Comparison of ENCODE assay signal across 23 cellular contexts in genomic region chr7:141275350-141275749, GRCh38.
"Had no signal": no experiment of that assay in that cellular context is flagged by ENCODE, and none has a peak within 500 bp of the region (broad histone marks: within the 10 kb centered on the region; RNA-seq: fewer than 3 reads in every experiment).

No MANE protein-coding gene starts in this region.

- H3K4me1 ChIP-seq: right lobe of liver, uterus had no signal

- H3K4me3 ChIP-seq: ovary, right lobe of liver, thoracic aorta, uterus had no signal

- H3K27ac ChIP-seq: epithelial cell of prostate, ovary, right lobe of liver, thoracic aorta, uterus had no signal

- H3K9me3 ChIP-seq: ovary, right lobe of liver, thoracic aorta, uterus had no signal

- H3K4me1 Mint-ChIP-seq: activated B cell treated with CpG ODN at 0.5 μM for 24 hours; activated CD8-positive, alpha-beta memory T cell treated with anti-CD3 and anti-CD28 coated beads, Interleukin-2, amount 10 ng/mL, durations not matched to agents 7 days and 5 days; central memory CD8-positive, alpha-beta T cell; naive B cell; nephron progenitor cell had no signal

- H3K27ac Mint-ChIP-seq: activated B cell treated with CpG ODN at 0.5 μM for 24 hours; activated CD8-positive, alpha-beta memory T cell treated with anti-CD3 and anti-CD28 coated beads, Interleukin-2, amount 10 ng/mL, durations not matched to agents 7 days and 5 days; activated CD8-positive, alpha-beta T cell treated with anti-CD3 and anti-CD28 coated beads, Interleukin-2, amount 10 ng/mL, durations not matched to agents 7 days and 5 days; activated naive CD4-positive, alpha-beta T cell treated with anti-CD3 and anti-CD28 coated beads, Interleukin-2, amount 50 U/mL, for 72 hours; activated T-cell treated with anti-CD3 and anti-CD28 coated beads, Interleukin-2, amount 50 U/mL, for 72 hours; naive B cell; nephron progenitor cell; progenitor cell of endocrine pancreas had no signal

- H3K4me3 Mint-ChIP-seq: activated B cell treated with CpG ODN at 0.5 μM for 24 hours; activated CD8-positive, alpha-beta memory T cell treated with anti-CD3 and anti-CD28 coated beads, Interleukin-2, amount 10 ng/mL, durations not matched to agents 7 days and 5 days; activated CD8-positive, alpha-beta T cell treated with anti-CD3 and anti-CD28 coated beads, Interleukin-2, amount 10 ng/mL, durations not matched to agents 7 days and 5 days; activated T-cell treated with anti-CD3 and anti-CD28 coated beads, Interleukin-2, amount 50 U/mL, for 72 hours; central memory CD8-positive, alpha-beta T cell; naive B cell; nephron progenitor cell had no signal

- DNase-seq: activated B cell treated with CpG ODN at 0.5 μM for 24 hours; activated CD4-positive, alpha-beta T cell treated with anti-CD3 and anti-CD28 coated beads, Interleukin-2, amount 50 U/mL, for 1 hour; activated CD8-positive, alpha-beta memory T cell treated with anti-CD3 and anti-CD28 coated beads, Interleukin-2, amount 10 ng/mL, durations not matched to agents 7 days and 5 days; activated CD8-positive, alpha-beta T cell treated with anti-CD3 and anti-CD28 coated beads, Interleukin-2, amount 10 ng/mL, durations not matched to agents 7 days and 5 days; activated naive CD4-positive, alpha-beta T cell; activated T-cell treated with anti-CD3 and anti-CD28 coated beads, Interleukin-2, amount 50 U/mL, for 72 hours; dermis blood vessel endothelial cell; effector CD4-positive, alpha-beta T cell; left cardiac atrium; left ventricle myocardium superior; naive B cell; nephron progenitor cell; ovary; right lobe of liver; stimulated activated CD4-positive, alpha-beta T cell treated with anti-CD3 and anti-CD28 coated beads, Interleukin-2, amount 100 ng/mL, for 48 hours; stimulated activated naive CD4-positive, alpha-beta T cell treated with Interleukin-2 at 50 U/mL for 16 hours; trophoblast cell; uterus had no signal

- H3K27me3 ChIP-seq: ovary, right lobe of liver, uterus had no signal

- H3K27me3 Mint-ChIP-seq: activated B cell treated with CpG ODN at 0.5 μM for 24 hours; activated CD8-positive, alpha-beta memory T cell treated with anti-CD3 and anti-CD28 coated beads, Interleukin-2, amount 10 ng/mL, durations not matched to agents 7 days and 5 days; central memory CD8-positive, alpha-beta T cell; naive B cell; progenitor cell of endocrine pancreas had no signal

- H3K36me3 ChIP-seq: ovary, right lobe of liver, thoracic aorta, uterus had no signal

- H3K36me3 Mint-ChIP-seq: activated CD8-positive, alpha-beta memory T cell treated with anti-CD3 and anti-CD28 coated beads, Interleukin-2, amount 10 ng/mL, durations not matched to agents 7 days and 5 days; activated naive CD4-positive, alpha-beta T cell treated with anti-CD3 and anti-CD28 coated beads, Interleukin-2, amount 50 U/mL, for 72 hours; naive B cell had no signal

- H3K9me3 Mint-ChIP-seq: activated B cell treated with CpG ODN at 0.5 μM for 24 hours; activated naive CD4-positive, alpha-beta T cell treated with anti-CD3 and anti-CD28 coated beads, Interleukin-2, amount 50 U/mL, for 72 hours; activated T-cell treated with anti-CD3 and anti-CD28 coated beads, Interleukin-2, amount 50 U/mL, for 72 hours; central memory CD8-positive, alpha-beta T cell; nephron progenitor cell had no signal

- ATAC-seq: activated CD8-positive, alpha-beta memory T cell treated with anti-CD3 and anti-CD28 coated beads, Interleukin-2, amount 10 ng/mL, durations not matched to agents 7 days and 5 days; activated CD8-positive, alpha-beta T cell treated with anti-CD3 and anti-CD28 coated beads, Interleukin-2, amount 10 ng/mL, durations not matched to agents 7 days and 5 days; activated naive CD4-positive, alpha-beta T cell treated with anti-CD3 and anti-CD28 coated beads, Interleukin-2, amount 50 U/mL, for 72 hours; activated T-cell treated with anti-CD3 and anti-CD28 coated beads, Interleukin-2, amount 50 U/mL, for 72 hours; right lobe of liver had no signal
